1 cellular context compared by ENCODE assay signal in genomic region chr6:163777379-163777686, GRCh38.
TF ChIP-seq lines count a peak whose summit lies in the region.

No MANE protein-coding gene starts in this region.

TF ChIP-seq in K562, 482 proteins besides CTCF, POLR2A, EP300 and RAD21 (continued from another document and continues in another):
- TF ChIP-seq CCAR2 (IDR thresholded peaks at IDR 0.05; ENCODE audit: low read depth, low read length) (no peak), HMG20A (CRISPR knock-in tag; conservative IDR thresholded peaks at IDR 0.05) (no peak), ELF4 (CRISPR knock-in tag; IDR thresholded peaks at IDR 0.05) (peak; percentile 68), PTBP1 (IDR thresholded peaks at IDR 0.05; ENCODE audit: low read depth, low read length) (peak; percentile 85; the same call in 1 of the 2 replicates), GATAD2B (IDR thresholded peaks at IDR 0.05; ENCODE audit: borderline replicate concordance) (peak; percentile 92), YBX1 (IDR thresholded peaks at IDR 0.05) (no peak), CEBPB (tag; IDR thresholded peaks at IDR 0.05) (peak; percentile 61; the same call in 1 of the 2 replicates), KHSRP (IDR thresholded peaks at IDR 0.05) (peak; percentile 95), ARNT (IDR thresholded peaks at IDR 0.05) (peak; percentile 95 to 99), HIVEP1 (CRISPR knock-in tag; IDR thresholded peaks at IDR 0.05) (no peak), KLF13 (tag; IDR thresholded peaks at IDR 0.05; ENCODE audit: borderline replicate concordance, low read depth) (0 out of 2 replicates have a peak, but pooled peaks have one; percentile 64), UBTF (IDR thresholded peaks at IDR 0.05; ENCODE audit: borderline replicate concordance in 1 of 2, low read depth in 2 of 2, low read length in 2 of 2) (peak in 1 of 2 experiments; percentile 51; a peak in 1 of 4 replicates), ZNF644 (tag; IDR thresholded peaks at IDR 0.05; ENCODE audit: low read depth) (peak; percentile 94), ZFX (CRISPR knock-in tag; IDR thresholded peaks at IDR 0.05) (peak; percentile 76), TRIM28 (IDR thresholded peaks at IDR 0.05) (peak; percentile 33; the same call in 1 of the 2 replicates), MYC (IDR thresholded peaks at IDR 0.05; ENCODE audit: low read depth, low read length) (peak; percentile 66), MYC (CRISPR knock-in tag; IDR thresholded peaks at IDR 0.05; ENCODE audit: borderline replicate concordance, low read depth) (no peak), ZNF584 (CRISPR knock-in tag; IDR thresholded peaks at IDR 0.05; ENCODE audit: low read depth) (peak; percentile 90; the same call in 1 of the 2 replicates), FOXP4 (CRISPR knock-in tag; IDR thresholded peaks at IDR 0.05; ENCODE audit: borderline replicate concordance) (peak; percentile 79; the same call in 1 of the 2 replicates), NKRF (IDR thresholded peaks at IDR 0.05; ENCODE audit: borderline replicate concordance) (no peak), ZBTB5 (IDR thresholded peaks at IDR 0.05) (peak; percentile 80; the same call in 1 of the 2 replicates), STAT5A (IDR thresholded peaks at IDR 0.05; ENCODE audit: borderline replicate concordance, low read length) (peak; percentile 99), ZNF668 (CRISPR knock-in tag; IDR thresholded peaks at IDR 0.05) (peak; percentile 53; the same call in 1 of the 2 replicates), NFIC (IDR thresholded peaks at IDR 0.05) (peak; percentile 98), GATAD2A (IDR thresholded peaks at IDR 0.05) (peak; percentile 89; the same call in 1 of the 2 replicates), FOXO4 (CRISPR knock-in tag; IDR thresholded peaks at IDR 0.05) (no peak), RB1 (IDR thresholded peaks at IDR 0.05; ENCODE audit: low read depth) (peak; percentile 66; the same call in 1 of the 2 replicates), CCNT2 (IDR thresholded peaks at IDR 0.05; ENCODE audit: borderline replicate concordance, extremely low read depth, insufficient read length, low read depth, low read length) (peak; percentile 99), ZBTB40 (IDR thresholded peaks at IDR 0.05) (peak; percentile 99), ZBTB40 (CRISPR knock-in tag; IDR thresholded peaks at IDR 0.05) (peak; percentile 99), CHAMP1 (IDR thresholded peaks at IDR 0.05) (peak; percentile 98), ZNF175 (CRISPR knock-in tag; IDR thresholded peaks at IDR 0.05; ENCODE audit: low read depth) (peak; percentile 96), NCOA6 (IDR thresholded peaks at IDR 0.05) (peak; percentile 64), ZNF274 (IDR thresholded peaks at IDR 0.05; ENCODE audit: borderline replicate concordance, low read depth, low read length) (peak; percentile 88), NFATC3 (IDR thresholded peaks at IDR 0.05) (peak; percentile 81; the same call in 1 of the 2 replicates), DMBX1 (CRISPR knock-in tag; IDR thresholded peaks at IDR 0.05; ENCODE audit: borderline replicate concordance) (peak; percentile 98), DIDO1 (tag; IDR thresholded peaks at IDR 0.05; ENCODE audit: low read depth) (no peak), ZNF444 (CRISPR knock-in tag; IDR thresholded peaks at IDR 0.05) (peak; percentile 50; the same call in 1 of the 2 replicates), JUN (IDR thresholded peaks at IDR 0.05; ENCODE audit: borderline replicate concordance, low read depth, low read length) (peak; percentile 63; the same call in 1 of the 2 replicates), JUN (CRISPR knock-in tag; IDR thresholded peaks at IDR 0.05; ENCODE audit: borderline replicate concordance) (no peak)
